Comparison of ENCODE assay signal across 18 cellular contexts in genomic region chr1:183138301-183138700, GRCh38. TPM values are rescaled to one million over a fixed set of nuclear protein-coding genes. Genes with fewer than 3 reads are reported as not detected.
DNase-seq lines count a peak whose midpoint lies in the region; ATAC-seq and TF ChIP-seq lines count a peak whose summit lies in the region.
"Had no signal": no experiment of that assay in that cellular context is flagged by ENCODE, and none has a peak within 500 bp of the region (broad histone marks: within the 10 kb centered on the region; RNA-seq: fewer than 3 reads in every experiment).

No MANE protein-coding gene starts in this region.

- no peak overlapping the region for H3K4me3 ChIP-seq in RWPE2 (ENCODE audit: severe bottlenecking)
- H3K4me3 ChIP-seq in skeletal muscle tissue (ENCODE audit: low read length in 3 of 3), result no peak overlapping the region
- H3K4me3 ChIP-seq: prostate gland, upper lobe of left lung had no signal

- TF ChIP-seq CTCF in RWPE2 (IDR thresholded peaks at IDR 0.05; ENCODE audit: poor library complexity, severe bottlenecking), result no peak

- H3K27ac ChIP-seq in RWPE2 (ENCODE audit: poor library complexity, severe bottlenecking) (peak overlapping the region; percentile 88), skeletal muscle tissue (ENCODE audit: low read depth, low read length) (peak overlapping the region; percentile 49)
- H3K27ac ChIP-seq: HL-60, prostate gland had no signal

- DNase-seq in AG20443 (ENCODE audit: low spot score) (peak; percentile 47), RWPE2 (ENCODE audit: low spot score) (no peak), fibroblast of gingiva (ENCODE audit: low read depth) (peak; percentile 50), putamen (ENCODE audit: low spot score) (no peak), islet precursor cell (no peak), NCI-H524 (lab: John Stamatoyannopoulos, UW) (no peak), NCI-H146 treated with DMSO at 0.1 percent for 48 hours (lab: John Stamatoyannopoulos, UW; ENCODE audit: unreplicated experiment) (no peak)
- DNase-seq: activated CD8-positive, alpha-beta memory T cell treated with anti-CD3 and anti-CD28 coated beads for 24 hours; cortex of kidney; NCI-H2029; NCI-H510A treated with DMSO at 0.1 percent for 48 hours; nephron progenitor cell; upper lobe of left lung had no signal

- peaks cover 93% of the 10 kb centered on the region for H3K36me3 ChIP-seq in RWPE2 (ENCODE audit: low read depth)
- H3K36me3 ChIP-seq in skeletal muscle tissue (ENCODE audit: control insufficient read depth in 3 of 3, insufficient read depth in 3 of 3, low read length in 3 of 3), result peaks cover 45 to 73% (median 68%) of the 10 kb centered on the region in 3 donors
- H3K36me3 ChIP-seq: prostate gland had no signal

- no peak overlapping the region for H3K9ac ChIP-seq in skeletal muscle tissue (ENCODE audit: low read depth in 1 of 3, low read length in 3 of 3)

- no peak for ATAC-seq in RWPE2 (ENCODE audit: low read depth)
- ATAC-seq: activated CD4-positive, CD25-positive, alpha-beta regulatory T cell treated with anti-CD3 and anti-CD28 coated beads, Interleukin-2, amount 50 U/mL, for 24 hours; stimulated activated effector memory CD8-positive, alpha-beta T cell treated with anti-CD3 and anti-CD28 coated beads, Interleukin-12 subunit alpha, Interleukin-12 subunit beta, amount 100 ng/mL, for 72 hours had no signal

- H3K9me3 ChIP-seq in RWPE2 (ENCODE audit: severe bottlenecking) (no peaks in the 10 kb centered on the region), skeletal muscle tissue (ENCODE audit: control insufficient read depth in 3 of 3, low read length in 3 of 3) (no peaks in the 10 kb centered on the region)
- H3K9me3 ChIP-seq: prostate gland, upper lobe of left lung had no signal

- peaks cover 31% of the 10 kb centered on the region for H3K4me1 ChIP-seq in RWPE2 (ENCODE audit: insufficient read depth, poor library complexity, severe bottlenecking)
- H3K4me1 ChIP-seq in skeletal muscle tissue (ENCODE audit: control insufficient read depth in 3 of 3, insufficient read depth in 3 of 3, low read length in 3 of 3), result peaks cover 0 to 6% (median 0%) of the 10 kb centered on the region in 3 donors
- H3K4me1 ChIP-seq: prostate gland had no signal

- H3K27me3 ChIP-seq in RWPE2 (ENCODE audit: insufficient read depth, poor library complexity, severe bottlenecking) (no peaks in the 10 kb centered on the region), skeletal muscle tissue (ENCODE audit: control insufficient read depth in 3 of 3, insufficient read depth in 3 of 3, low read length in 3 of 3) (no peaks in the 10 kb centered on the region)
- H3K27me3 ChIP-seq: upper lobe of left lung had no signal

RNA-seq across cellular contexts. Expression of gene LAMC2, which starts 47.8 kb away (rescaled TPM):
- total RNA-seq in skeletal muscle tissue, result 0.52 TPM

Comparison
In these comparisons a context has a peak if more than half of its experiments do, and no peak if none do; other contexts are left out.
1. DNase-seq: peak in AG20443 (single experiment) and fibroblast of gingiva (single experiment); none in RWPE2 (single experiment), putamen (single experiment), islet precursor cell (single experiment), NCI-H524 (0 of 2) and NCI-H146 treated with DMSO at 0.1 percent for 48 hours (single experiment).